In the genomic region with DNA sequence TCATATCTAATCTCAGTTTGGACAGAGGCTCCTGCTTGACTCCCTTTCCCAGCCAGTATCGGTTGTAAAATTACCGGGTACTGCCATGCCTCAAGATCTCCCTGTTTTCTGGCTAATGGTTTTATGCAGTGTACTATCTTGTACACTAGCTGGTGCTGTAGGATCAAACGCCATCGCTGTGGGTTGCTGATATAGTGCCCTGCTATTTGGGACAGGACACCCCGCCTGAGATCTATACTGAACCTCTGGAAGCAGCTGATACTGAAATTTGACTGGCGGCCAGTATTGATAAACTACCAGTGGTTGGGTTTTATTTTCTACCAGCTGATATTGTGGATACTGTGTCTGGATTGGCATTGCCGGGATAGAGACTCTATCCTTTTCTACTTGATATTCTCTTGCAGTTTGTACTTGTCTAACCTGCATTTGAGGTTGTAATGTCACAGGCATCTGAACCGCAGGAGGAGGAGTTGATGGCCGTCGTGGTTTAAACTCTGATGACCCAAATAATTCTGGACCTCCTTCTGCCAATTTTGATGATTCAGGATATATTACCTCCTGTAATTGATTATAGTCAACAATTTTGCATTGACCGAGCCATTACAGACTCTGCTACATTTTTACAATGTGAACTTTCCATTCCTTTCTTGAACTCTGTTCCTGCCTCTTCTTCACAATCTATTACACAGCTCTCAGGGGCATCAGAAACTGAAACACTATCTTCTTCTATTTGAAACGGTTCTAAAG, we compare ENCODE assay signal across 10 cellular contexts.
DNase-seq lines count a peak whose midpoint lies in the region; ATAC-seq and TF ChIP-seq lines count a peak whose summit lies in the region.
"Had no signal": no experiment of that assay in that cellular context is flagged by ENCODE, and none has a peak within 500 bp of the region (broad histone marks: within the 10 kb centered on the region; RNA-seq: fewer than 3 reads in every experiment).

No MANE protein-coding gene starts in this region.

- TF ChIP-seq CTCF in Caco-2 (IDR thresholded peaks at IDR 0.05; ENCODE audit: insufficient read depth in 1 of 2, low read depth in 1 of 2, low read length in 1 of 2, severe bottlenecking in 1 of 2, unreplicated experiment in 1 of 2) (peak; percentile 31 to 57), IMR-90 (conservative IDR thresholded peaks at IDR 0.05; ENCODE audit: low read depth, low read length) (peak; percentile 61), adrenal gland (IDR thresholded peaks at IDR 0.05) (peak; percentile 7 to 70 (median 52)), mesothelial cell of epicardium (IDR thresholded peaks at IDR 0.05; ENCODE audit: unreplicated experiment) (no peak)

- no peak overlapping the region for H2BK20ac ChIP-seq in IMR-90 (ENCODE audit: low read depth, low read length)

- H3K4me3 Mint-ChIP-seq in Caco-2 (ENCODE audit: unreplicated experiment) (no peak overlapping the region), mesothelial cell of epicardium (no peak overlapping the region)

- H3K27ac Mint-ChIP-seq in Caco-2 (ENCODE audit: unreplicated experiment): no peak overlapping the region
- no peak overlapping the region for H3K27ac Mint-ChIP-seq in mesothelial cell of epicardium

- H3K36me3 Mint-ChIP-seq in Caco-2 (ENCODE audit: insufficient read depth, unreplicated experiment) (peaks cover 13% of the 10 kb centered on the region), mesothelial cell of epicardium (peaks cover 1% of the 10 kb centered on the region)

- dilution Hi-C loops in IMR-90 (cut with HindIII; ENCODE audit: low sequenced_read_pairs, unreplicated experiment): no loop called here

- no peaks in the 10 kb centered on the region for H3K9me1 ChIP-seq in IMR-90 (ENCODE audit: insufficient read depth, low read length)

- H2BK120ac ChIP-seq in IMR-90 (ENCODE audit: low read depth, low read length): no peak overlapping the region

- H3K23ac ChIP-seq in IMR-90 (ENCODE audit: low read depth, low read length): no peak overlapping the region

- intact Hi-C loops in Caco-2 (cut with micrococcal nuclease; ENCODE audit: unreplicated experiment) (loop anchor here (5.0 kb wide), 1 partner anchor 365 kb away; no protein-coding TSS in a partner anchor), IMR-90 (cut with micrococcal nuclease) (no loop called here), adrenal gland (cut with DNase I) (no loop called here)

- H3K4me3 ChIP-seq in Caco-2 (ENCODE audit: low read depth, low read length) (no peak overlapping the region), IMR-90 (ENCODE audit: insufficient read depth, low read depth, low read length) (no peak overlapping the region), adrenal gland (no peak overlapping the region)
- H3K4me3 ChIP-seq: HAP-1, tibial nerve had no signal

- no peak overlapping the region for H2AK9ac ChIP-seq in IMR-90 (replicated peaks; ENCODE audit: low read depth, low read length, poor library complexity)

- no peaks in the 10 kb centered on the region for H3K27me3 Mint-ChIP-seq in Caco-2 (ENCODE audit: insufficient read depth, unreplicated experiment)
- peaks cover 23% of the 10 kb centered on the region for H3K27me3 Mint-ChIP-seq in mesothelial cell of epicardium (ENCODE audit: low read depth)

- no peak overlapping the region for H2BK15ac ChIP-seq in IMR-90 (ENCODE audit: low read depth, low read length)

- H3K36me3 ChIP-seq in Caco-2 (ENCODE audit: control insufficient read depth, insufficient read depth, low read length) (no peaks in the 10 kb centered on the region), IMR-90 (ENCODE audit: control insufficient read depth, insufficient read depth, low read length) (no peaks in the 10 kb centered on the region), adrenal gland (replicated peaks in 1 of 2) (no peaks in the 10 kb centered on the region)
- H3K36me3 ChIP-seq: HAP-1, tibial nerve had no signal

- H3K27ac ChIP-seq in IMR-90 (ENCODE audit: insufficient read depth, low read length): no peak overlapping the region
- H3K27ac ChIP-seq in adrenal gland: no peak overlapping the region
- H3K27ac ChIP-seq: tibial nerve had no signal

- in situ Hi-C loops in IMR-90 (cut with MboI; ENCODE audit: low sequenced_read_pairs): no loop called here

- H4K20me1 ChIP-seq in IMR-90 (ENCODE audit: insufficient read depth, low read length): no peaks in the 10 kb centered on the region

- H3K27me3 ChIP-seq in Caco-2 (replicated peaks; ENCODE audit: control insufficient read depth, insufficient read depth, low read length) (no peaks in the 10 kb centered on the region), IMR-90 (ENCODE audit: control insufficient read depth, insufficient read depth, low read length) (peaks cover 5% of the 10 kb centered on the region), adrenal gland (no peaks in the 10 kb centered on the region)

- CTCF ChIA-PET in Caco-2 (lab: Charles Lee) (no interaction called here), IMR-90 (lab: Yijun Ruan, JAX) (interaction anchor here (0.6 to 0.7 kb wide), 3 partner anchors 146 to 570 kb away, joined by 3 to 7 read pairs (median 3); no protein-coding TSS in a partner anchor)

- BruUV-seq in Caco-2 (replicated peaks; lab: Mats Ljungman, UMichigan) (no TSS peak), IMR-90 (replicated peaks; lab: Mats Ljungman, UMichigan) (no TSS peak)

- H3K18ac ChIP-seq in IMR-90 (ENCODE audit: low read depth, low read length): no peak overlapping the region

- TF ChIP-seq POLR2A in IMR-90 (IDR thresholded peaks at IDR 0.05; ENCODE audit: low read depth, low read length) (no peak), adrenal gland (IDR thresholded peaks at IDR 0.05) (no peak), GM18505 (IDR thresholded peaks at IDR 0.05; ENCODE audit: borderline replicate concordance, extremely low read depth, insufficient read depth, insufficient read length) (no peak)

- no peak overlapping the region for H2BK5ac ChIP-seq in IMR-90 (ENCODE audit: low read depth, low read length, poor library complexity, severe bottlenecking)

- H3K56ac ChIP-seq in IMR-90 (ENCODE audit: extremely low read depth, insufficient read depth, low read length): no peak overlapping the region

- 50% methylated on average over 2 of the region's 12 CpGs; no CpG with 5 or more reads in 1 of the 2 experiments for WGBS in IMR-90 (ENCODE audit: extremely low coverage in 2 of 2, insufficient read length in 1 of 2), 2 experiments
- WGBS in adrenal gland, 4 donors: 35 to 58% (median 48%) methylated on average over 9 to 12 of the region's 12 CpGs

- no peaks in the 10 kb centered on the region for H3K79me1 ChIP-seq in IMR-90 (ENCODE audit: low read depth in 1 of 2, low read length in 2 of 2)

- H3K4me1 ChIP-seq in Caco-2 (peaks cover 10% of the 10 kb centered on the region), IMR-90 (ENCODE audit: control insufficient read depth, insufficient read depth, low read length) (no peaks in the 10 kb centered on the region), adrenal gland (replicated peaks in 1 of 2) (no peaks in the 10 kb centered on the region)
- H3K4me1 ChIP-seq: HAP-1 had no signal

- H3K9me3 ChIP-seq in Caco-2 (0 out of 2 replicates have a peak, but pooled peaks cover 3% of the 10 kb centered on the region), IMR-90 (ENCODE audit: control insufficient read depth, insufficient read depth, low read length) (peaks cover 4% of the 10 kb centered on the region; the same call in 1 of the 2 replicates), adrenal gland (replicated peaks in 1 of 3) (no peaks in the 10 kb centered on the region)
- H3K9me3 ChIP-seq: tibial nerve had no signal

- H3K9me3 Mint-ChIP-seq in Caco-2 (ENCODE audit: unreplicated experiment) (peaks cover 20% of the 10 kb centered on the region), mesothelial cell of epicardium (peaks cover 15% of the 10 kb centered on the region)

- POLR2A ChIA-PET in Caco-2 (lab: Charles Lee) (no interaction called here), IMR-90 (lab: Charles Lee; ENCODE audit: unreplicated experiment) (no interaction called here)

- no peak overlapping the region for H4K91ac ChIP-seq in IMR-90 (ENCODE audit: insufficient read depth, low read depth, low read length)

- H3K4me2 ChIP-seq in IMR-90 (ENCODE audit: low read depth, low read length): no peak overlapping the region

- TF ChIP-seq RAD21 in IMR-90 (IDR thresholded peaks at IDR 0.05; ENCODE audit: low read length): peak; percentile 74

- DNase-seq in Caco-2 (peak in 1 of 2 experiments; percentile 25), IMR-90 (peak; percentile 30), adrenal gland (peak in 4 of 7 donors; percentile 29 to 73 (median 49)), left lobe of liver (ENCODE audit: low spot score) (no peak), germinal center (ENCODE audit: low spot score) (no peak), mesothelial cell of epicardium (ENCODE audit: low spot score in 2 of 2, unreplicated experiment in 2 of 2) (no peak)

- H2AK5ac ChIP-seq in IMR-90 (ENCODE audit: low read depth, low read length): no peak overlapping the region

- no peak overlapping the region for H4K5ac ChIP-seq in IMR-90 (ENCODE audit: low read depth, low read length)

- H3K9ac ChIP-seq in IMR-90 (ENCODE audit: low read depth, low read length): no peak overlapping the region

- no peak overlapping the region for H2AFZ ChIP-seq in IMR-90 (replicated peaks; ENCODE audit: low read length, poor library complexity)

- no peak overlapping the region for H4K8ac ChIP-seq in IMR-90 (ENCODE audit: low read depth in 2 of 2, low read length in 2 of 2)

- H3K14ac ChIP-seq in IMR-90 (replicated peaks; ENCODE audit: low read depth, low read length): no peak overlapping the region

- no peak overlapping the region for H3K4ac ChIP-seq in IMR-90 (ENCODE audit: low read depth, low read length)

- peak; percentile 85 for ATAC-seq in IMR-90 (ENCODE audit: low read depth)
- peak; percentile 71 for ATAC-seq in left lobe of liver
- ATAC-seq in GM18505 (IDR thresholded peaks at IDR 0.05; ENCODE audit: unreplicated experiment): no peak
- no peak for ATAC-seq in GM21576 (IDR thresholded peaks at IDR 0.05; ENCODE audit: unreplicated experiment)

- peaks cover 12% of the 10 kb centered on the region for H3K4me1 Mint-ChIP-seq in Caco-2 (ENCODE audit: low read depth, unreplicated experiment)
- H3K4me1 Mint-ChIP-seq in mesothelial cell of epicardium: peaks cover 45% of the 10 kb centered on the region

TF ChIP-seq in IMR-90, 13 proteins besides CTCF, POLR2A, EP300 and RAD21:
- TF ChIP-seq BHLHE40 (IDR thresholded peaks at IDR 0.05; ENCODE audit: low read depth, low read length) (no peak), SMC3 (IDR thresholded peaks at IDR 0.05; ENCODE audit: low read depth, low read length) (peak; percentile 45; the same call in 1 of the 2 replicates)

Comparison
In these comparisons a context has a peak if more than half of its experiments do, and no peak if none do; other contexts are left out.
1. DNase-seq: peak in IMR-90 (single experiment) and adrenal gland (4 of 7); none in left lobe of liver (single experiment), germinal center (single experiment) and mesothelial cell of epicardium (0 of 2).
2. ATAC-seq: peak in IMR-90 (single experiment) and left lobe of liver (single experiment); none in GM18505 (single experiment) and GM21576 (single experiment).